ENCODE assay signal across 14 cellular contexts in the genomic region with DNA sequence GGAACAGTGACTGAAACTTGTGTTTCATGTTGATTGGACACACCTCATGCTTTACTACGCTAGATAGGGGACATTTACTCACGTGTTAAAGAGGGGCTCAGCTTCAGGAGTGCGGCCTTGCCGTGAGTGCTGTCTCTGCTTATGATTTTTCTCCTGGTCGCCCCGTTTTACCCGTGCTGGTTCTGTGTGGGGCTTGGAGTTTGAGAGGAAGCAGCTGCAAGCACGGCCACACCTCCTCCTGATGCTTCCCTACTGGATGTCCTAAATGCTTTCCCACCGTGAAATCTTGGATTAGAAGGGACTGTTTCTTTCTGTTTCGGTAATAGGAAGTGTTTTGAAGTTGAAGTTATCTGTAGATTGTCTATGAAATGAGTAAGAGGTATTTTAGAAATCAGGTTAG. TPM values are rescaled to one million over a fixed set of nuclear protein-coding genes. Genes with fewer than 3 reads are reported as not detected.
DNase-seq lines count a peak whose midpoint lies in the region; ATAC-seq and TF ChIP-seq lines count a peak whose summit lies in the region.
"Had no signal": no experiment of that assay in that cellular context is flagged by ENCODE, and none has a peak within 500 bp of the region (broad histone marks: within the 10 kb centered on the region; RNA-seq: fewer than 3 reads in every experiment).

No MANE protein-coding gene starts in this region.

- H3K9ac ChIP-seq in adipocyte (ENCODE audit: low read length), result peak overlapping the region; percentile 11

- no peaks in the 10 kb centered on the region for H3K27me3 ChIP-seq in adipocyte (replicated peaks; ENCODE audit: control insufficient read depth, insufficient read depth, low read length)
- no peaks in the 10 kb centered on the region for H3K27me3 ChIP-seq in lower lobe of right lung (ENCODE audit: low read depth)
- no peaks in the 10 kb centered on the region for H3K27me3 ChIP-seq in vagina

- no peak overlapping the region for H3K27ac Mint-ChIP-seq in chondrocyte (ENCODE audit: unreplicated experiment)

- ATAC-seq in Right ventricle myocardium superior (ENCODE audit: poor library complexity) (no peak), lower lobe of right lung (no peak), HG02678 (IDR thresholded peaks at IDR 0.05; ENCODE audit: unreplicated experiment) (no peak)
- ATAC-seq: left lobe of liver, right cardiac atrium had no signal

- no peaks in the 10 kb centered on the region for H3K9me3 Mint-ChIP-seq in chondrocyte (ENCODE audit: low read depth)

- H3K4me1 Mint-ChIP-seq in chondrocyte (ENCODE audit: low read depth), result peaks cover 10% of the 10 kb centered on the region

- TF ChIP-seq CTCF in lower lobe of right lung (IDR thresholded peaks at IDR 0.05), result no peak
- no peak for TF ChIP-seq CTCF in vagina (IDR thresholded peaks at IDR 0.05)
- TF ChIP-seq CTCF in chondrocyte (IDR thresholded peaks at IDR 0.05), result no peak

- H3K9me3 ChIP-seq in adipocyte (ENCODE audit: control insufficient read depth, low read length), result no peaks in the 10 kb centered on the region
- no peaks in the 10 kb centered on the region for H3K9me3 ChIP-seq in lower lobe of right lung
- no peaks in the 10 kb centered on the region for H3K9me3 ChIP-seq in vagina
- H3K9me3 ChIP-seq: HAP-1 had no signal

- peak overlapping the region; percentile 13 for H3K27ac ChIP-seq in lower lobe of right lung
- H3K27ac ChIP-seq in vagina, result peak overlapping the region; percentile 67

- H3K36me3 Mint-ChIP-seq in chondrocyte (ENCODE audit: low read depth), result peaks cover 2% of the 10 kb centered on the region

- peaks cover 23% of the 10 kb centered on the region for H3K4me1 ChIP-seq in adipocyte (ENCODE audit: control insufficient read depth, insufficient read depth, low read length)
- peaks cover 37% of the 10 kb centered on the region for H3K4me1 ChIP-seq in lower lobe of right lung
- H3K4me1 ChIP-seq in vagina, result peaks cover 32% of the 10 kb centered on the region
- H3K4me1 ChIP-seq: HAP-1 had no signal

- H3K4me3 ChIP-seq in adipocyte (ENCODE audit: low read length), result no peak overlapping the region
- no peak overlapping the region for H3K4me3 ChIP-seq in lower lobe of right lung
- H3K4me3 ChIP-seq in vagina, result no peak overlapping the region
- H3K4me3 ChIP-seq: HAP-1 had no signal

- DNase-seq in Right ventricle myocardium superior (peak; percentile 13), cardiac septum (ENCODE audit: low spot score) (no peak), adipocyte (ENCODE audit: low read depth) (peak; percentile 31), lower lobe of right lung (no peak), vagina (ENCODE audit: extremely low spot score in 2 of 2) (no peak), globus pallidus (ENCODE audit: low spot score) (no peak), chondrocyte (ENCODE audit: low spot score) (no peak)
- DNase-seq: AML-193, erythroblast, NCI-H526 treated with DMSO at 0.1 percent for 48 hours had no signal

- no peaks in the 10 kb centered on the region for H3K27me3 Mint-ChIP-seq in chondrocyte (ENCODE audit: low read depth)

- H3K36me3 ChIP-seq in adipocyte (ENCODE audit: control insufficient read depth, insufficient read depth, low read length, severe bottlenecking) (no peaks in the 10 kb centered on the region), lower lobe of right lung (peaks cover 20% of the 10 kb centered on the region), vagina (peaks cover 0 to 8% of the 10 kb centered on the region in 2 donors)

- TF ChIP-seq POLR2A in vagina (IDR thresholded peaks at IDR 0.05), result no peak

- intact Hi-C loops in Right ventricle myocardium superior (cut with DNase I), result no loop called here
- intact Hi-C loops in cardiac septum (cut with DNase I), result no loop called here
- intact Hi-C loops in lower lobe of right lung (cut with DNase I), result no loop called here
- intact Hi-C loops in vagina (cut with DNase I), result no loop called here

- no peak overlapping the region for H3K4me3 Mint-ChIP-seq in chondrocyte (ENCODE audit: unreplicated experiment)

RNA-seq across cellular contexts. Expression of a gene that starts 54.0 kb away (rescaled TPM):
- total RNA-seq in Right ventricle myocardium superior (0.13 TPM), cardiac septum (not detected), lower lobe of right lung (4.7 TPM), vagina (83.0 TPM), chondrocyte (not detected in 3 replicates)
- total RNA-seq: right cardiac atrium had no signal

Comparison
In these comparisons a context has a peak if more than half of its experiments do, and no peak if none do; other contexts are left out.
1. DNase-seq: peak in Right ventricle myocardium superior (single experiment) and adipocyte (single experiment); none in cardiac septum (single experiment), lower lobe of right lung (single experiment), vagina (0 of 2), globus pallidus (single experiment) and chondrocyte (single experiment).
2. RNA of a gene that starts 54.0 kb away (total RNA-seq): 83.0 TPM in vagina (single experiment); 4.7 TPM in lower lobe of right lung (single experiment), 0.13 TPM in Right ventricle myocardium superior (single experiment), not detected in cardiac septum (single experiment) and not detected in chondrocyte; every median in the first group is over 10 times any median in the second.